8 cellular contexts compared by ENCODE assay signal in the genomic region with DNA sequence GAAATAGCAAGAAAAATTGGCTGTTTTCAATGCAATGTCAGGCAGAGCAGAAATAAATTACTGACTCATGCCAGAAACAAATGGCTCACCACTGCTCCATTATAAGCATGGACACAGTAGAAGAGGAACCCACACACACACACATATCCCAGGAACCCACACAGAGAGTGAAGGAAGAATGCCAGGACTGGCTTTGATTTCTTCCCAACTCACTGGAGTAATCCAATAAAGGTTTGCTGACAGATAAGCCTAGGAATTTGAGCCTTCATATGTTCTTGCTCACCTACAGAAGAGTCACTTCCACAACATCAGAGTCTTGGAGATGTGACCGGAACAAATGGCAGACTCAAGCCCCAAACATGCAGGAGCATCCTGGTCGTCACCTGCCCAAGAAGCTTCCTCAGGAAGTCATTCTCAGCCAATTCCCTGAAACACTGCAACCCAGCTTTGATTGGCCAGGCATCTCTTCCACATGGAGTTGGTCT. TPM values are rescaled to one million over a fixed set of nuclear protein-coding genes. Genes with fewer than 3 reads are reported as not detected.
A peak's percentile ranks its signal among the peaks of the same experiment; 100 is the strongest.
DNase-seq lines count a peak whose midpoint lies in the region; ATAC-seq and TF ChIP-seq lines count a peak whose summit lies in the region.

No MANE protein-coding gene starts in this region.

- no peak overlapping the region for H3K27ac ChIP-seq in subcutaneous abdominal adipose tissue (ENCODE audit: low read depth, low read length)

- peaks cover 3 to 46% (median 28%) of the 10 kb centered on the region in 5 donors for H3K36me3 ChIP-seq in subcutaneous abdominal adipose tissue (ENCODE audit: control insufficient read depth in 5 of 5, insufficient read depth in 5 of 5, low read length in 5 of 5)

- H3K9me3 Mint-ChIP-seq in activated naive CD4-positive, alpha-beta T cell treated with anti-CD3 and anti-CD28 coated beads for 36 hours, result no peaks in the 10 kb centered on the region
- peaks cover 4% of the 10 kb centered on the region for H3K9me3 Mint-ChIP-seq in activated T-helper 17 cell treated with anti-CD3 and anti-CD28 coated beads, Interleukin-2, amount 50 U/mL, for 72 hours

- TF ChIP-seq POLR2A in GM18505 (IDR thresholded peaks at IDR 0.05; ENCODE audit: borderline replicate concordance, extremely low read depth, insufficient read depth, insufficient read length), result no peak

- DNase-seq in activated naive CD4-positive, alpha-beta T cell treated with anti-CD3 and anti-CD28 coated beads for 36 hours, result no peak
- DNase-seq in activated naive CD4-positive, alpha-beta T cell treated with anti-CD3 and anti-CD28 coated beads, Interleukin-2, amount 50 U/mL, for 16 hours, result no peak
- DNase-seq in hepatic stellate cell (ENCODE audit: low spot score), result peak; percentile 71
- no peak for DNase-seq in left cardiac atrium
- DNase-seq in NCI-H1694 treated with DMSO at 0.1 percent for 48 hours (lab: John Stamatoyannopoulos, UW), result no peak

- intact Hi-C loops in activated naive CD4-positive, alpha-beta T cell treated with anti-CD3 and anti-CD28 coated beads for 36 hours (cut with micrococcal nuclease), result no loop called here
- intact Hi-C loops in left cardiac atrium (cut with DNase I), result no loop called here

- H3K27me3 ChIP-seq in subcutaneous abdominal adipose tissue (ENCODE audit: control insufficient read depth in 5 of 5, insufficient read depth in 4 of 5, low read length in 5 of 5), result no peaks in the 10 kb centered on the region

- H3K27ac Mint-ChIP-seq in activated naive CD4-positive, alpha-beta T cell treated with anti-CD3 and anti-CD28 coated beads for 36 hours, result no peak overlapping the region
- peak overlapping the region; percentile 95 for H3K27ac Mint-ChIP-seq in activated T-helper 17 cell treated with anti-CD3 and anti-CD28 coated beads, Interleukin-2, amount 50 U/mL, for 72 hours

- peaks cover 16 to 71% (median 66%) of the 10 kb centered on the region in 5 donors for H3K4me1 ChIP-seq in subcutaneous abdominal adipose tissue (ENCODE audit: control insufficient read depth in 5 of 5, insufficient read depth in 5 of 5, low read length in 5 of 5)

- CTCF ChIA-PET in activated naive CD4-positive, alpha-beta T cell treated with anti-CD3 and anti-CD28 coated beads for 36 hours (lab: Charles Lee), result interaction anchor here (0.6 kb wide), 1 partner anchor 35 kb away, joined by 3 read pairs; a partner anchor contains a TSS

- H3K4me3 Mint-ChIP-seq in activated naive CD4-positive, alpha-beta T cell treated with anti-CD3 and anti-CD28 coated beads for 36 hours, result peak overlapping the region; percentile 11
- peak overlapping the region; percentile 82 for H3K4me3 Mint-ChIP-seq in activated T-helper 17 cell treated with anti-CD3 and anti-CD28 coated beads, Interleukin-2, amount 50 U/mL, for 72 hours

- peak overlapping the region in 4 of 5 donors; percentile 25 to 88 (median 31) for H3K4me3 ChIP-seq in subcutaneous abdominal adipose tissue (ENCODE audit: low read depth in 1 of 5, low read length in 5 of 5)

- H3K4me1 Mint-ChIP-seq in activated naive CD4-positive, alpha-beta T cell treated with anti-CD3 and anti-CD28 coated beads for 36 hours (ENCODE audit: low read depth), result peaks cover 75% of the 10 kb centered on the region
- peaks cover 42% of the 10 kb centered on the region for H3K4me1 Mint-ChIP-seq in activated T-helper 17 cell treated with anti-CD3 and anti-CD28 coated beads, Interleukin-2, amount 50 U/mL, for 72 hours

- H3K9me3 ChIP-seq in subcutaneous abdominal adipose tissue (ENCODE audit: control insufficient read depth in 5 of 5, low read length in 5 of 5), result no peaks in the 10 kb centered on the region

- H3K27me3 Mint-ChIP-seq in activated naive CD4-positive, alpha-beta T cell treated with anti-CD3 and anti-CD28 coated beads for 36 hours (ENCODE audit: low read depth), result no peaks in the 10 kb centered on the region
- H3K27me3 Mint-ChIP-seq in activated T-helper 17 cell treated with anti-CD3 and anti-CD28 coated beads, Interleukin-2, amount 50 U/mL, for 72 hours, result no peaks in the 10 kb centered on the region

- H3K9ac ChIP-seq in subcutaneous abdominal adipose tissue (ENCODE audit: low read length in 5 of 5), result peak overlapping the region in 2 of 5 donors; percentile 35 to 95

- peaks cover 18% of the 10 kb centered on the region for H3K36me3 Mint-ChIP-seq in activated naive CD4-positive, alpha-beta T cell treated with anti-CD3 and anti-CD28 coated beads for 36 hours (ENCODE audit: low read depth)
- H3K36me3 Mint-ChIP-seq in activated T-helper 17 cell treated with anti-CD3 and anti-CD28 coated beads, Interleukin-2, amount 50 U/mL, for 72 hours (ENCODE audit: low read depth), result peaks cover 77% of the 10 kb centered on the region

- no peak for ATAC-seq in activated T-helper 17 cell treated with anti-CD3 and anti-CD28 coated beads, Interleukin-2, amount 50 U/mL, for 72 hours (replicated peaks)
- ATAC-seq in GM18505 (IDR thresholded peaks at IDR 0.05; ENCODE audit: unreplicated experiment), result no peak
- no peak for ATAC-seq in left cardiac atrium

RNA-seq across cellular contexts. Expression of a gene that starts 2.2 kb away (rescaled TPM):
- total RNA-seq in activated naive CD4-positive, alpha-beta T cell treated with anti-CD3 and anti-CD28 coated beads for 36 hours, result 10 to 100 TPM; 20.3 to 20.5 TPM
- total RNA-seq in activated T-helper 17 cell treated with anti-CD3 and anti-CD28 coated beads, Interleukin-2, amount 50 U/mL, for 72 hours, result 10 to 100 TPM; 21.0 to 25.6 TPM
- 10 to 100 TPM; 15.1 to 18.5 TPM for total RNA-seq in left cardiac atrium

RNA-seq across cellular contexts. Expression of a gene that starts 14.5 kb away (rescaled TPM):
- total RNA-seq in activated naive CD4-positive, alpha-beta T cell treated with anti-CD3 and anti-CD28 coated beads for 36 hours, result 10 to 100 TPM; 51.6 to 53.4 TPM
- 10 to 100 TPM; 36.1 to 38.8 TPM for total RNA-seq in activated T-helper 17 cell treated with anti-CD3 and anti-CD28 coated beads, Interleukin-2, amount 50 U/mL, for 72 hours
- total RNA-seq in left cardiac atrium, result 10 to 100 TPM; 41.6 to 42.2 TPM

RNA-seq across cellular contexts. Expression of a gene that starts 35.3 kb away (rescaled TPM):
- 10 to 100 TPM; 87.6 to 88.7 TPM for total RNA-seq in activated naive CD4-positive, alpha-beta T cell treated with anti-CD3 and anti-CD28 coated beads for 36 hours
- total RNA-seq in activated T-helper 17 cell treated with anti-CD3 and anti-CD28 coated beads, Interleukin-2, amount 50 U/mL, for 72 hours, result 100 to 1,000 TPM; 103 to 108 TPM
- 10 to 100 TPM; 16.3 to 22.3 TPM for total RNA-seq in left cardiac atrium
